In the genomic region with DNA sequence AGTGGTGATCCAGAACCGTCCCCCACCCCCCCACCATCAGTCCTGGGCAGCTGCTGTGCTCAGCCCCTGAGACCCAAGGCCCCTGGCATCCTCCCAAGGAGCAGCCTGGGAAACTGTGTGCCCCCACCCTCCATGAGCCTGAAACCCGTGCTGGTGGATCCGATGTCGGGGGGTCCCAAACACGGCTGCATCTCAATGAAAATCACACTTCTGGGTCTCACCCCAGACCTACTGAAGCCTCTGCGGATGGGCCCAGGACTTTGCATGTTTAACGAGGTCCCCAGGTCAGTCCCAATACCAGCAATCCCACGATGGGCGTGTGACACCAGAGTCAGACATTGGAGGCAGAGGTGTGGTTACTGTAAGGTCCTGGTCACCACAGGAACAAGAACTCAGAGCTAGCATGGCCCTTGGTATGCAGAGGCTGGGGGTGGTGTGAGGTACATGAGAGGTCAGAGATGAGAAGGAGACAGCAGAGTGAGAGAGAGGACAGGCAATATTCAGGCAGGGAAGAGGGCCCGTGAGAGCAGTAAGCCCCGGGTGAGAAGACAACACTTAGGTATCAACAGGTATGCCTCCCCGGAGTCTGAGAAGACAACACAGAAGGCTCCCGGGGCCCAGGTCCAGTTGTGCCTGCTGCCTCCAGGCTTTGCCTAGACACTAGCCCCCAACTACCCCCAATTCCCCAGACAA, we compare ENCODE assay signal across 19 cellular contexts. TPM values are rescaled to one million over a fixed set of nuclear protein-coding genes. Genes with fewer than 3 reads are reported as not detected.
DNase-seq lines count a peak whose midpoint lies in the region; ATAC-seq and TF ChIP-seq lines count a peak whose summit lies in the region.
"Had no signal": no experiment of that assay in that cellular context is flagged by ENCODE, and none has a peak within 500 bp of the region (broad histone marks: within the 10 kb centered on the region; RNA-seq: fewer than 3 reads in every experiment).

No MANE protein-coding gene starts in this region.

- intact Hi-C loops in esophagus muscularis mucosa (cut with DNase I) = no loop called here

- H3F3A ChIP-seq in GM23338 (replicated peaks; ENCODE audit: low read depth) (no peaks in the 10 kb centered on the region), neural progenitor cell (ENCODE audit: low read depth) (peaks cover 5% of the 10 kb centered on the region)

- 91% methylated on average over 11 of the region's 13 CpGs for WGBS in esophagus muscularis mucosa

- peaks cover 15% of the 10 kb centered on the region for H3K27me3 Mint-ChIP-seq in CD4-positive, CD25-positive, alpha-beta regulatory T cell
- H3K27me3 Mint-ChIP-seq in GM23338 (ENCODE audit: insufficient read depth, low read depth, poor library complexity) = peaks cover 6% of the 10 kb centered on the region
- H3K27me3 Mint-ChIP-seq in neural progenitor cell (ENCODE audit: insufficient read depth, low read depth) = peaks cover 9% of the 10 kb centered on the region
- no peaks in the 10 kb centered on the region for H3K27me3 Mint-ChIP-seq in activated T-helper 17 cell treated with anti-CD3 and anti-CD28 coated beads, Interleukin-2, amount 50 U/mL, for 72 hours
- H3K27me3 Mint-ChIP-seq: B cell, IgD-negative memory B cell had no signal

- TF ChIP-seq CTCF in GM23338 (conservative IDR thresholded peaks at IDR 0.05; ENCODE audit: low read depth in 2 of 2) = no peak
- TF ChIP-seq CTCF in esophagus muscularis mucosa (IDR thresholded peaks at IDR 0.05) = no peak
- TF ChIP-seq CTCF in neural progenitor cell (IDR thresholded peaks at IDR 0.05) = no peak

- no peak overlapping the region for H3K9ac ChIP-seq in neural progenitor cell
- H3K9ac ChIP-seq: BLaER1 treated with 17β-estradiol and CSF1 and Interleukin-3, amounts not matched to agents 10 nM and 100 nM had no signal

- no peaks in the 10 kb centered on the region for H4K20me1 ChIP-seq in GM23338 (replicated peaks; ENCODE audit: insufficient read depth)
- no peaks in the 10 kb centered on the region for H4K20me1 ChIP-seq in neural progenitor cell (ENCODE audit: low read depth)

- no peak overlapping the region for H3K27ac ChIP-seq in CD4-positive, CD25-positive, alpha-beta regulatory T cell (ENCODE audit: insufficient read depth, low read length, poor library complexity, severe bottlenecking)
- H3K27ac ChIP-seq in GM23338 (ENCODE audit: low read depth) = no peak overlapping the region
- peak overlapping the region in 3 of 4 donors; percentile 40 to 77 (median 77) for H3K27ac ChIP-seq in esophagus muscularis mucosa (replicated peaks in 1 of 4)
- no peak overlapping the region for H3K27ac ChIP-seq in neural progenitor cell
- H3K27ac ChIP-seq: BLaER1 treated with 17β-estradiol and CSF1 and Interleukin-3, amounts not matched to agents 10 nM and 100 nM had no signal

- H3K9me2 ChIP-seq in GM23338 (ENCODE audit: insufficient read depth) = no peaks in the 10 kb centered on the region

- no peak for TF ChIP-seq EP300 in esophagus muscularis mucosa (IDR thresholded peaks at IDR 0.05)

- no peaks in the 10 kb centered on the region for H3K9me3 ChIP-seq in CD4-positive, CD25-positive, alpha-beta regulatory T cell (ENCODE audit: control insufficient read depth in 2 of 2, low read length in 2 of 2)
- H3K9me3 ChIP-seq in esophagus muscularis mucosa (no peaks in the 10 kb centered on the region), neural progenitor cell (ENCODE audit: low read depth) (no peaks in the 10 kb centered on the region)
- H3K9me3 ChIP-seq: BLaER1 treated with 17β-estradiol and CSF1 and Interleukin-3, amounts not matched to agents 10 nM and 100 nM had no signal

- no peaks in the 10 kb centered on the region for H3K9me3 Mint-ChIP-seq in CD4-positive, CD25-positive, alpha-beta regulatory T cell
- H3K9me3 Mint-ChIP-seq in GM23338 (no peaks in the 10 kb centered on the region), neural progenitor cell (no peaks in the 10 kb centered on the region)
- no peaks in the 10 kb centered on the region for H3K9me3 Mint-ChIP-seq in activated T-helper 17 cell treated with anti-CD3 and anti-CD28 coated beads, Interleukin-2, amount 50 U/mL, for 72 hours
- H3K9me3 Mint-ChIP-seq: HFFc6, IgD-negative memory B cell had no signal

- H3K27me3 ChIP-seq in CD4-positive, CD25-positive, alpha-beta regulatory T cell (ENCODE audit: control insufficient read depth, insufficient read depth, low read length) = no peaks in the 10 kb centered on the region
- no peaks in the 10 kb centered on the region for H3K27me3 ChIP-seq in GM23338 (ENCODE audit: insufficient read depth)
- no peaks in the 10 kb centered on the region for H3K27me3 ChIP-seq in esophagus muscularis mucosa
- no peaks in the 10 kb centered on the region for H3K27me3 ChIP-seq in neural progenitor cell

- TF ChIP-seq POLR2A in esophagus muscularis mucosa (IDR thresholded peaks at IDR 0.05; ENCODE audit: low read depth) = no peak

- no peaks in the 10 kb centered on the region for H3K4me1 ChIP-seq in CD4-positive, CD25-positive, alpha-beta regulatory T cell (ENCODE audit: control insufficient read depth, insufficient read depth, low read length, poor library complexity, severe bottlenecking)
- H3K4me1 ChIP-seq in GM23338 (ENCODE audit: insufficient read depth) = peaks cover 7% of the 10 kb centered on the region; the same call in 1 of the 2 replicates
- peaks cover 16 to 54% (median 38%) of the 10 kb centered on the region in 4 donors for H3K4me1 ChIP-seq in esophagus muscularis mucosa
- peaks cover 19% of the 10 kb centered on the region for H3K4me1 ChIP-seq in neural progenitor cell

- H3K4me1 Mint-ChIP-seq in CD4-positive, CD25-positive, alpha-beta regulatory T cell = peaks cover 0 to 1% (median 0%) of the 10 kb centered on the region in 4 donors
- H3K4me1 Mint-ChIP-seq in GM23338 (peaks cover 18% of the 10 kb centered on the region), neural progenitor cell (peaks cover 53% of the 10 kb centered on the region)
- H3K4me1 Mint-ChIP-seq in activated T-helper 17 cell treated with anti-CD3 and anti-CD28 coated beads, Interleukin-2, amount 50 U/mL, for 72 hours = no peaks in the 10 kb centered on the region
- H3K4me1 Mint-ChIP-seq: CD8-positive, alpha-beta memory T cell had no signal

- H3K79me2 ChIP-seq in GM23338 (replicated peaks; ENCODE audit: insufficient read depth) (no peaks in the 10 kb centered on the region), neural progenitor cell (ENCODE audit: low read depth) (no peaks in the 10 kb centered on the region)

- H3K4me3 ChIP-seq in CD4-positive, CD25-positive, alpha-beta regulatory T cell (ENCODE audit: low read depth, low read length) = no peak overlapping the region
- H3K4me3 ChIP-seq in GM23338 (no peak overlapping the region), esophagus muscularis mucosa (no peak overlapping the region), neural progenitor cell (no peak overlapping the region)
- H3K4me3 ChIP-seq: BLaER1 treated with 17β-estradiol and CSF1 and Interleukin-3, amounts not matched to agents 10 nM and 100 nM had no signal

- H3K36me3 ChIP-seq in CD4-positive, CD25-positive, alpha-beta regulatory T cell (ENCODE audit: control insufficient read depth, insufficient read depth, low read length) = no peaks in the 10 kb centered on the region
- no peaks in the 10 kb centered on the region for H3K36me3 ChIP-seq in GM23338 (ENCODE audit: insufficient read depth)
- H3K36me3 ChIP-seq in esophagus muscularis mucosa = peaks cover 0 to 19% (median 3%) of the 10 kb centered on the region in 4 donors
- no peaks in the 10 kb centered on the region for H3K36me3 ChIP-seq in neural progenitor cell
- H3K36me3 ChIP-seq: BLaER1 treated with 17β-estradiol and CSF1 and Interleukin-3, amounts not matched to agents 10 nM and 100 nM had no signal

- H3K27ac Mint-ChIP-seq in CD4-positive, CD25-positive, alpha-beta regulatory T cell = peak overlapping the region in 2 of 3 donors; percentile 13 to 47
- H3K27ac Mint-ChIP-seq in GM23338 (no peak overlapping the region), neural progenitor cell (peak overlapping the region; percentile 10)
- no peak overlapping the region for H3K27ac Mint-ChIP-seq in activated T-helper 17 cell treated with anti-CD3 and anti-CD28 coated beads, Interleukin-2, amount 50 U/mL, for 72 hours
- H3K27ac Mint-ChIP-seq: B cell, HFFc6 had no signal

- no peaks in the 10 kb centered on the region for H3K36me3 Mint-ChIP-seq in CD4-positive, CD25-positive, alpha-beta regulatory T cell
- H3K36me3 Mint-ChIP-seq in GM23338 (ENCODE audit: low read depth) (no peaks in the 10 kb centered on the region), neural progenitor cell (peaks cover 1% of the 10 kb centered on the region)
- H3K36me3 Mint-ChIP-seq in activated T-helper 17 cell treated with anti-CD3 and anti-CD28 coated beads, Interleukin-2, amount 50 U/mL, for 72 hours (ENCODE audit: low read depth) = no peaks in the 10 kb centered on the region
- H3K36me3 Mint-ChIP-seq: IgD-negative memory B cell had no signal

- 0 out of 2 replicates have a peak overlapping the region, but pooled peaks have one; percentile 43 for H2AFZ ChIP-seq in GM23338
- H2AFZ ChIP-seq in neural progenitor cell (replicated peaks) = no peak overlapping the region

- ATAC-seq in CD4-positive, CD25-positive, alpha-beta regulatory T cell (ENCODE audit: low read depth in 2 of 2) = no peak
- ATAC-seq in GM23338 = no peak
- ATAC-seq in activated T-helper 17 cell treated with anti-CD3 and anti-CD28 coated beads, Interleukin-2, amount 50 U/mL, for 72 hours (replicated peaks) = no peak

- H3K4me2 ChIP-seq in GM23338 (no peak overlapping the region), neural progenitor cell (no peak overlapping the region)
- H3K4me2 ChIP-seq: BLaER1 treated with 17β-estradiol and CSF1 and Interleukin-3, amounts not matched to agents 10 nM and 100 nM had no signal

- DNase-seq in CD4-positive, CD25-positive, alpha-beta regulatory T cell = no peak
- no peak for DNase-seq in GM23338 (ENCODE audit: low spot score)
- DNase-seq in esophagus muscularis mucosa (ENCODE audit: extremely low spot score) = no peak
- DNase-seq in neural progenitor cell (ENCODE audit: low spot score) = no peak
- no peak for DNase-seq in ecto neural progenitor cell (ENCODE audit: low spot score)
- no peak for DNase-seq in NCI-H1092 (lab: John Stamatoyannopoulos, UW)
- no peak for DNase-seq in NCI-H2029 (lab: John Stamatoyannopoulos, UW)
- DNase-seq: CD8-positive, alpha-beta memory T cell; COR-L47; DMS 273 treated with DMSO at 0.1 percent for 48 hours; DMS53; GDM1; HCEC 1CT; HFFc6; KBM-7 had no signal

- H3K4me3 Mint-ChIP-seq in CD4-positive, CD25-positive, alpha-beta regulatory T cell = no peak overlapping the region
- H3K4me3 Mint-ChIP-seq in GM23338 (no peak overlapping the region), neural progenitor cell (peak overlapping the region; percentile 2)
- H3K4me3 Mint-ChIP-seq in activated T-helper 17 cell treated with anti-CD3 and anti-CD28 coated beads, Interleukin-2, amount 50 U/mL, for 72 hours = no peak overlapping the region
- H3K4me3 Mint-ChIP-seq: B cell; CD8-positive, alpha-beta memory T cell; HFFc6; IgD-negative memory B cell had no signal

RNA-seq across cellular contexts. Expression of a gene that starts 32.6 kb away (rescaled TPM):
- 10.1 TPM for total RNA-seq in CD4-positive, CD25-positive, alpha-beta regulatory T cell
- 10 to 100 TPM; 38.7 to 53.1 (median 39.8) TPM for polyA plus RNA-seq in CD4-positive, CD25-positive, alpha-beta regulatory T cell
- 33.5 and 43.8 TPM in 2 replicates for total RNA-seq in GM23338 (2014; rRNA removed; shearing (Covaris generic))
- 57.2 and 62.0 TPM in 2 replicates for polyA plus RNA-seq in GM23338 (2016; fragmentation: Nextera tagmentation; extraction: Ambion mirVana)
- total RNA-seq in esophagus muscularis mucosa (10 to 100 TPM; 28.0 to 37.8 (median 32.4) TPM), neural progenitor cell (ENCODE audit: low replicate concordance) (24.8 and 38.1 TPM in 2 replicates)
- 10 to 100 TPM; 39.4 to 59.5 TPM for total RNA-seq in activated T-helper 17 cell treated with anti-CD3 and anti-CD28 coated beads, Interleukin-2, amount 50 U/mL, for 72 hours

RNA-seq across cellular contexts. Expression of a gene that starts 36.6 kb away (rescaled TPM):
- total RNA-seq in CD4-positive, CD25-positive, alpha-beta regulatory T cell = 61.9 TPM
- polyA plus RNA-seq in CD4-positive, CD25-positive, alpha-beta regulatory T cell = 10 to 100 TPM; 58.4 to 71.3 (median 62.6) TPM
- 83.1 and 96.7 TPM in 2 replicates for total RNA-seq in GM23338 (2014; rRNA removed; shearing (Covaris generic))
- 65.3 and 71.0 TPM in 2 replicates for polyA plus RNA-seq in GM23338 (2016; fragmentation: Nextera tagmentation; extraction: Ambion mirVana)
- total RNA-seq in esophagus muscularis mucosa (10 to 100 TPM; 53.5 to 68.1 (median 66.6) TPM), neural progenitor cell (ENCODE audit: low replicate concordance) (71.3 and 93.3 TPM in 2 replicates)
- total RNA-seq in activated T-helper 17 cell treated with anti-CD3 and anti-CD28 coated beads, Interleukin-2, amount 50 U/mL, for 72 hours = 100 to 1,000 TPM; 138 to 163 TPM

Comparison
In these comparisons a context has a peak if more than half of its experiments do, and no peak if none do; other contexts are left out.
1. H3K27ac ChIP-seq: peak in esophagus muscularis mucosa (3 of 4); none in CD4-positive, CD25-positive, alpha-beta regulatory T cell (single experiment), GM23338 (single experiment) and neural progenitor cell (single experiment).
2. H3K27ac Mint-ChIP-seq: peak in CD4-positive, CD25-positive, alpha-beta regulatory T cell (2 of 3) and neural progenitor cell (single experiment); none in GM23338 (single experiment) and activated T-helper 17 cell treated with anti-CD3 and anti-CD28 coated beads, Interleukin-2, amount 50 U/mL, for 72 hours (single experiment).